ENCODE assay signal across 1 cellular context in the genomic region with DNA sequence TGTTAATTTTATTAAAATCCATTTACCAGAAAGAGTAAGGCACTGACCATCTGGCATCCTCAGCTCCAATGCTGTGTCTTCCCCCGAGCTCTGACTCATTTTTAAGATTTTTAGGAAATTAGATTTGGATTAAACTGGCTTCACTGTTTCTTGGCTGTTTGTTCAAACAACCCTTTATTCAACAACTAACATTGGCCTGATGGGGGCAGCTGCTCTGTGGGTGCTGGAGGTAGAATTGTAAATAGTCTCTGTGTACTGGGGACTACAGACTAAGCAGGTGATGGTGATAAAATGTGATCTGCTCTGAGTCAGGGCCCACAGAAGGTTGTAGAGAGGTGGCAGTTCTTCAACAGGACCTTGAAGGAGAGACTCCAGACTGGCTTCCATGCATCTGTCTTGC.
TF ChIP-seq lines count a peak whose summit lies in the region.

No MANE protein-coding gene starts in this region.

TF ChIP-seq in IMR-90, 13 proteins besides CTCF, POLR2A, EP300 and RAD21 (continued from another document):
- no peak for TF ChIP-seq CHD1 (IDR thresholded peaks at IDR 0.05; ENCODE audit: low read depth, low read length)
- no peak for TF ChIP-seq BHLHE40 (IDR thresholded peaks at IDR 0.05; ENCODE audit: low read depth, low read length)
- TF ChIP-seq, protein P1, sequence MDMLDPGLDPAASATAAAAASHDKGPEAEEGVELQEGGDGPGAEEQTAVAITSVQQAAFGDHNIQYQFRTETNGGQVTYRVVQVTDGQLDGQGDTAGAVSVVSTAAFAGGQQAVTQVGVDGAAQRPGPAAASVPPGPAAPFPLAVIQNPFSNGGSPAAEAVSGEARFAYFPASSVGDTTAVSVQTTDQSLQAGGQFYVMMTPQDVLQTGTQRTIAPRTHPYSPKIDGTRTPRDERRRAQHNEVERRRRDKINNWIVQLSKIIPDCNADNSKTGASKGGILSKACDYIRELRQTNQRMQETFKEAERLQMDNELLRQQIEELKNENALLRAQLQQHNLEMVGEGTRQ (IDR thresholded peaks at IDR 0.05; ENCODE audit: low read depth, low read length), result no peak
- no peak for TF ChIP-seq MXI1 (IDR thresholded peaks at IDR 0.05; ENCODE audit: borderline replicate concordance, low read depth, low read length)
- TF ChIP-seq RCOR1 (IDR thresholded peaks at IDR 0.05; ENCODE audit: insufficient replicate concordance, low read length), result no peak
- TF ChIP-seq CEBPB (IDR thresholded peaks at IDR 0.05; ENCODE audit: low read depth, low read length), result no peak
- TF ChIP-seq, protein P2, sequence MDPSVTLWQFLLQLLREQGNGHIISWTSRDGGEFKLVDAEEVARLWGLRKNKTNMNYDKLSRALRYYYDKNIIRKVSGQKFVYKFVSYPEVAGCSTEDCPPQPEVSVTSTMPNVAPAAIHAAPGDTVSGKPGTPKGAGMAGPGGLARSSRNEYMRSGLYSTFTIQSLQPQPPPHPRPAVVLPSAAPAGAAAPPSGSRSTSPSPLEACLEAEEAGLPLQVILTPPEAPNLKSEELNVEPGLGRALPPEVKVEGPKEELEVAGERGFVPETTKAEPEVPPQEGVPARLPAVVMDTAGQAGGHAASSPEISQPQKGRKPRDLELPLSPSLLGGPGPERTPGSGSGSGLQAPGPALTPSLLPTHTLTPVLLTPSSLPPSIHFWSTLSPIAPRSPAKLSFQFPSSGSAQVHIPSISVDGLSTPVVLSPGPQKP (IDR thresholded peaks at IDR 0.05; ENCODE audit: borderline replicate concordance, low read depth, low read length), result no peak
- no peak for TF ChIP-seq MAZ (IDR thresholded peaks at IDR 0.05; ENCODE audit: borderline replicate concordance, low read depth, low read length)
